In genomic region chr1:109788695-109789521, GRCh38 we compare ENCODE assay signal across 1 cellular context.
TF ChIP-seq lines count a peak whose summit lies in the region.

No MANE protein-coding gene starts in this region.

TF ChIP-seq in IMR-90, 13 proteins besides CTCF, POLR2A, EP300 and RAD21 (continued from another document):
- TF ChIP-seq ELK1 (IDR thresholded peaks at IDR 0.05; ENCODE audit: borderline replicate concordance, low read depth, low read length) (no peak), MAZ (IDR thresholded peaks at IDR 0.05; ENCODE audit: borderline replicate concordance, low read depth, low read length) (no peak), CEBPB (IDR thresholded peaks at IDR 0.05; ENCODE audit: low read depth, low read length) (no peak), RFX5 (IDR thresholded peaks at IDR 0.05; ENCODE audit: low read depth, low read length) (no peak), NFE2L2 (IDR thresholded peaks at IDR 0.05; ENCODE audit: low read depth, low read length) (no peak), MXI1 (IDR thresholded peaks at IDR 0.05; ENCODE audit: borderline replicate concordance, low read depth, low read length) (no peak), SMC3 (IDR thresholded peaks at IDR 0.05; ENCODE audit: low read depth, low read length) (no peak), MAFK (IDR thresholded peaks at IDR 0.05; ENCODE audit: low read depth, low read length) (no peak), FOS (IDR thresholded peaks at IDR 0.05; ENCODE audit: low read depth, low read length) (no peak), CHD1 (IDR thresholded peaks at IDR 0.05; ENCODE audit: low read depth, low read length) (no peak), RCOR1 (IDR thresholded peaks at IDR 0.05; ENCODE audit: insufficient replicate concordance, low read length) (no peak), BHLHE40 (IDR thresholded peaks at IDR 0.05; ENCODE audit: low read depth, low read length) (no peak)
